1 cellular context compared by ENCODE assay signal in the genomic region with DNA sequence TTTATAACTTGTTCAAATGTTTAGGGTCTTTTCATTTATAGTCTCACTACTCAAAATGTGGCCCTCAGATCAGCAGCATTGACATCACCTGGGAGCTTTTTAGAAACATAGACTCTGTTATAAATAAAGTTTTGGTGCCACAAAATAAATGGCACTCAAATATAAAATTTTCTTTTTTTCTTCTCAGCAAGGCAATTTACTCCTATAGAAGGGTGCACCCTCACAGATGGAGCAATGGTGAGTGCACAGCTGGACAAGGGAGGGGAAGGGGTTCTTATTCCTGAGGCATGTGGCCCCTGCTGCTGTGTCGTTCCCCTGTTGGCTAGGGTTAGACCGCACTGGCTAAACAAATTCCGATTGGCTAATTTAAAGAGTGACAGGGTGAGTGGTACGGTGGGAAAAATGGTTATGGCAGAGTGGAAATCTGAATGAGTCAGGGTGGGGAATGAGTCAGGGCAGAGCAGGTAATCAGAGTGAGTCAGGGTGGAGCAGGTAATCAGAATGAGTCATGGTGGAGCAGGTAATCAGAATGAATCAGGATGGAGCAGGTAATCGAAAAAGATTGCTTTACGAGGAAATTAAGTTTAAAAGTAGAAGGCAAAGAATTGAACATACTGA.
A peak's percentile ranks its signal among the peaks of the same experiment; 100 is the strongest.
TF ChIP-seq lines count a peak whose summit lies in the region.

No MANE protein-coding gene starts in this region.

TF ChIP-seq in K562, 482 proteins besides CTCF, POLR2A, EP300 and RAD21:
- TF ChIP-seq, protein P1, sequence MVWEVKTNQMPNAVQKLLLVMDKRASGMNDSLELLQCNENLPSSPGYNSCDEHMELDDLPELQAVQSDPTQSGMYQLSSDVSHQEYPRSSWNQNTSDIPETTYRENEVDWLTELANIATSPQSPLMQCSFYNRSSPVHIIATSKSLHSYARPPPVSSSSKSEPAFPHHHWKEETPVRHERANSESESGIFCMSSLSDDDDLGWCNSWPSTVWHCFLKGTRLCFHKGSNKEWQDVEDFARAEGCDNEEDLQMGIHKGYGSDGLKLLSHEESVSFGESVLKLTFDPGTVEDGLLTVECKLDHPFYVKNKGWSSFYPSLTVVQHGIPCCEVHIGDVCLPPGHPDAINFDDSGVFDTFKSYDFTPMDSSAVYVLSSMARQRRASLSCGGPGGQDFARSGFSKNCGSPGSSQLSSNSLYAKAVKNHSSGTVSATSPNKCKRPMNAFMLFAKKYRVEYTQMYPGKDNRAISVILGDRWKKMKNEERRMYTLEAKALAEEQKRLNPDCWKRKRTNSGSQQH (CRISPR knock-in tag; IDR thresholded peaks at IDR 0.05), result no peak
- TF ChIP-seq TRIM28 (IDR thresholded peaks at IDR 0.05) (peak; percentile 84), ELF4 (CRISPR knock-in tag; IDR thresholded peaks at IDR 0.05) (no peak), PRMT5 (CRISPR knock-in tag; IDR thresholded peaks at IDR 0.05) (no peak), NUFIP1 (IDR thresholded peaks at IDR 0.05; ENCODE audit: partially characterized antibody) (no peak), TRIM24 (IDR thresholded peaks at IDR 0.05) (peak; percentile 43 to 53; a peak in 2 of 4 replicates), CBFA2T3 (IDR thresholded peaks at IDR 0.05) (0 out of 2 replicates have a peak, but pooled peaks have one; percentile 15), ZEB2 (IDR thresholded peaks at IDR 0.05) (0 out of 2 replicates have a peak, but pooled peaks have one; percentile 12), ZNF76 (CRISPR knock-in tag; IDR thresholded peaks at IDR 0.05; ENCODE audit: borderline replicate concordance) (no peak), NR2C2 (CRISPR knock-in tag; IDR thresholded peaks at IDR 0.05) (no peak), NR2C2 (tag; IDR thresholded peaks at IDR 0.05) (no peak), KLF6 (CRISPR knock-in tag; IDR thresholded peaks at IDR 0.05; ENCODE audit: borderline replicate concordance) (no peak), HDAC6 (IDR thresholded peaks at IDR 0.05; ENCODE audit: low read depth, low read length) (no peak), TCF7 (IDR thresholded peaks at IDR 0.05; ENCODE audit: borderline replicate concordance) (no peak), TCF7L2 (IDR thresholded peaks at IDR 0.05; ENCODE audit: low read depth, low read length) (no peak), ZNF717 (CRISPR knock-in tag; IDR thresholded peaks at IDR 0.05) (no peak), GATAD2A (IDR thresholded peaks at IDR 0.05) (no peak), SOX6 (IDR thresholded peaks at IDR 0.05) (no peak), RFX5 (IDR thresholded peaks at IDR 0.05; ENCODE audit: low read depth, low read length) (no peak), NFATC3 (IDR thresholded peaks at IDR 0.05) (no peak), CBX3 (IDR thresholded peaks at IDR 0.05; ENCODE audit: borderline replicate concordance in 1 of 2, low read length in 2 of 2) (peak in 1 of 2 experiments; percentile 91; a peak in 2 of 3 replicates), ZNF232 (CRISPR knock-in tag; IDR thresholded peaks at IDR 0.05) (no peak), KDM1A (IDR thresholded peaks at IDR 0.05) (peak in 1 of 2 experiments; percentile 48; a peak in 1 of 4 replicates), ZNF561 (CRISPR knock-in tag; conservative IDR thresholded peaks at IDR 0.05) (0 out of 2 replicates have a peak, but pooled peaks have one; percentile 39), TBP (optimal IDR thresholded peaks at IDR 0.05; ENCODE audit: low read depth, low read length) (no peak)
- TF ChIP-seq, protein P2, sequence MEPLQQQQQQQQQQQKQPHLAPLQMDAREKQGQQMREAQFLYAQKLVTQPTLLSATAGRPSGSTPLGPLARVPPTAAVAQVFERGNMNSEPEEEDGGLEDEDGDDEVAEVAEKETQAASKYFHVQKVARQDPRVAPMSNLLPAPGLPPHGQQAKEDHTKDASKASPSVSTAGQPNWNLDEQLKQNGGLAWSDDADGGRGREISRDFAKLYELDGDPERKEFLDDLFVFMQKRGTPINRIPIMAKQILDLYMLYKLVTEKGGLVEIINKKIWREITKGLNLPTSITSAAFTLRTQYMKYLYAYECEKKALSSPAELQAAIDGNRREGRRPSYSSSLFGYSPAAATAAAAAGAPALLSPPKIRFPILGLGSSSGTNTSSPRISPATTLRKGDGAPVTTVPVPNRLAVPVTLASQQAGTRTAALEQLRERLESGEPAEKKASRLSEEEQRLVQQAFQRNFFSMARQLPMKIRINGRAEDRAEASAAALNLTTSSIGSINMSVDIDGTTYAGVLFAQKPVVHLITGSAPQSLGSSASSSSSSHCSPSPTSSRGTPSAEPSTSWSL (CRISPR knock-in tag; IDR thresholded peaks at IDR 0.05; ENCODE audit: borderline replicate concordance), result no peak
- TF ChIP-seq, protein P3, sequence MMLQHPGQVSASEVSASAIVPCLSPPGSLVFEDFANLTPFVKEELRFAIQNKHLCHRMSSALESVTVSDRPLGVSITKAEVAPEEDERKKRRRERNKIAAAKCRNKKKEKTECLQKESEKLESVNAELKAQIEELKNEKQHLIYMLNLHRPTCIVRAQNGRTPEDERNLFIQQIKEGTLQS (IDR thresholded peaks at IDR 0.05), result peak; percentile 64
- TF ChIP-seq, protein P3 (CRISPR knock-in tag; conservative IDR thresholded peaks at IDR 0.05), result no peak
- TF ChIP-seq, protein P4, sequence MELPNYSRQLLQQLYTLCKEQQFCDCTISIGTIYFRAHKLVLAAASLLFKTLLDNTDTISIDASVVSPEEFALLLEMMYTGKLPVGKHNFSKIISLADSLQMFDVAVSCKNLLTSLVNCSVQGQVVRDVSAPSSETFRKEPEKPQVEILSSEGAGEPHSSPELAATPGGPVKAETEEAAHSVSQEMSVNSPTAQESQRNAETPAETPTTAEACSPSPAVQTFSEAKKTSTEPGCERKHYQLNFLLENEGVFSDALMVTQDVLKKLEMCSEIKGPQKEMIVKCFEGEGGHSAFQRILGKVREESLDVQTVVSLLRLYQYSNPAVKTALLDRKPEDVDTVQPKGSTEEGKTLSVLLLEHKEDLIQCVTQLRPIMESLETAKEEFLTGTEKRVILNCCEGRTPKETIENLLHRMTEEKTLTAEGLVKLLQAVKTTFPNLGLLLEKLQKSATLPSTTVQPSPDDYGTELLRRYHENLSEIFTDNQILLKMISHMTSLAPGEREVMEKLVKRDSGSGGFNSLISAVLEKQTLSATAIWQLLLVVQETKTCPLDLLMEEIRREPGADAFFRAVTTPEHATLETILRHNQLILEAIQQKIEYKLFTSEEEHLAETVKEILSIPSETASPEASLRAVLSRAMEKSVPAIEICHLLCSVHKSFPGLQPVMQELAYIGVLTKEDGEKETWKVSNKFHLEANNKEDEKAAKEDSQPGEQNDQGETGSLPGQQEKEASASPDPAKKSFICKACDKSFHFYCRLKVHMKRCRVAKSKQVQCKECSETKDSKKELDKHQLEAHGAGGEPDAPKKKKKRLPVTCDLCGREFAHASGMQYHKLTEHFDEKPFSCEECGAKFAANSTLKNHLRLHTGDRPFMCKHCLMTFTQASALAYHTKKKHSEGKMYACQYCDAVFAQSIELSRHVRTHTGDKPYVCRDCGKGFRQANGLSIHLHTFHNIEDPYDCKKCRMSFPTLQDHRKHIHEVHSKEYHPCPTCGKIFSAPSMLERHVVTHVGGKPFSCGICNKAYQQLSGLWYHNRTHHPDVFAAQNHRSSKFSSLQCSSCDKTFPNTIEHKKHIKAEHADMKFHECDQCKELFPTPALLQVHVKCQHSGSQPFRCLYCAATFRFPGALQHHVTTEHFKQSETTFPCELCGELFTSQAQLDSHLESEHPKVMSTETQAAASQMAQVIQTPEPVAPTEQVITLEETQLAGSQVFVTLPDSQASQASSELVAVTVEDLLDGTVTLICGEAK (IDR thresholded peaks at IDR 0.05), result peak; percentile 41; the same call in 1 of the 2 replicates
- TF ChIP-seq, protein P4 (CRISPR knock-in tag; IDR thresholded peaks at IDR 0.05), result no peak
- TF ChIP-seq, protein P5, sequence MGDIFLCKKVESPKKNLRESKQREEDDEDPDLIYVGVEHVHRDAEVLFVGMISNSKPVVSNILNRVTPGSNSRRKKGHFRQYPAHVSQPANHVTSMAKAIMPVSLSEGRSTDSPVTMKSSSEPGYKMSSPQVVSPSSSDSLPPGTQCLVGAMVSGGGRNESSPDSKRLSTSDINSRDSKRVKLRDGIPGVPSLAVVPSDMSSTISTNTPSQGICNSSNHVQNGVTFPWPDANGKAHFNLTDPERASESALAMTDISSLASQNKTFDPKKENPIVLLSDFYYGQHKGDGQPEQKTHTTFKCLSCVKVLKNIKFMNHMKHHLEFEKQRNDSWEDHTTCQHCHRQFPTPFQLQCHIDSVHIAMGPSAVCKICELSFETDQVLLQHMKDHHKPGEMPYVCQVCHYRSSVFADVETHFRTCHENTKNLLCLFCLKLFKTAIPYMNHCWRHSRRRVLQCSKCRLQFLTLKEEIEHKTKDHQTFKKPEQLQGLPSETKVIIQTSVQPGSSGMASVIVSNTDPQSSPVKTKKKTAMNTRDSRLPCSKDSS (IDR thresholded peaks at IDR 0.05; ENCODE audit: low read depth, partially characterized antibody), result peak; percentile 95
- TF ChIP-seq, protein P6, sequence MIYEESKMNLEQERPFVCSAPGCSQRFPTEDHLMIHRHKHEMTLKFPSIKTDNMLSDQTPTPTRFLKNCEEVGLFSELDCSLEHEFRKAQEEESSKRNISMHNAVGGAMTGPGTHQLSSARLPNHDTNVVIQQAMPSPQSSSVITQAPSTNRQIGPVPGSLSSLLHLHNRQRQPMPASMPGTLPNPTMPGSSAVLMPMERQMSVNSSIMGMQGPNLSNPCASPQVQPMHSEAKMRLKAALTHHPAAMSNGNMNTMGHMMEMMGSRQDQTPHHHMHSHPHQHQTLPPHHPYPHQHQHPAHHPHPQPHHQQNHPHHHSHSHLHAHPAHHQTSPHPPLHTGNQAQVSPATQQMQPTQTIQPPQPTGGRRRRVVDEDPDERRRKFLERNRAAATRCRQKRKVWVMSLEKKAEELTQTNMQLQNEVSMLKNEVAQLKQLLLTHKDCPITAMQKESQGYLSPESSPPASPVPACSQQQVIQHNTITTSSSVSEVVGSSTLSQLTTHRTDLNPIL (CRISPR knock-in tag; IDR thresholded peaks at IDR 0.05), result no peak
